Comparison of ENCODE assay signal across 1 cellular context in the genomic region with DNA sequence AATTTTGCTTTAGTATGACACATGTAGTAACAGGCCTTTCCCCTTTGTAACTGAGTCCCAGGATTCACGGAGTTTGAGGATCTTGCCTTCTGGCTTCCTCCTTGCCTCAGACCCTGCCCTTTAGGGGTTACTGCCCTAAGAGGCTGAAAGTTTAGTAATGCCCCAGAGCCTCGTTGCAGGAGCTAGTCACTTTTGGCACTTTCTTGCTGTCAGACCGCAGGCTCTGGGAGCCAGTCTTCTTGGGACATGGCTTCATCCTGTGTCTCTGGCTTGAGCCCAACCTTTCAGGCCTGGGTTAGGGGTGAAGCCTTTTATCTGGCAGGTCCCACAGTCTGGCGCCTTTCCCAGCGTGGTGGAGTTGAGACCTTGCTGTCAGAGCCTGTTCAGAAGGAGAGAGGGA.
TF ChIP-seq lines count a peak whose summit lies in the region.

No MANE protein-coding gene starts in this region.

TF ChIP-seq in HepG2, 621 proteins besides CTCF, POLR2A, EP300 and RAD21 (continued from another document):
- TF ChIP-seq, protein P1, sequence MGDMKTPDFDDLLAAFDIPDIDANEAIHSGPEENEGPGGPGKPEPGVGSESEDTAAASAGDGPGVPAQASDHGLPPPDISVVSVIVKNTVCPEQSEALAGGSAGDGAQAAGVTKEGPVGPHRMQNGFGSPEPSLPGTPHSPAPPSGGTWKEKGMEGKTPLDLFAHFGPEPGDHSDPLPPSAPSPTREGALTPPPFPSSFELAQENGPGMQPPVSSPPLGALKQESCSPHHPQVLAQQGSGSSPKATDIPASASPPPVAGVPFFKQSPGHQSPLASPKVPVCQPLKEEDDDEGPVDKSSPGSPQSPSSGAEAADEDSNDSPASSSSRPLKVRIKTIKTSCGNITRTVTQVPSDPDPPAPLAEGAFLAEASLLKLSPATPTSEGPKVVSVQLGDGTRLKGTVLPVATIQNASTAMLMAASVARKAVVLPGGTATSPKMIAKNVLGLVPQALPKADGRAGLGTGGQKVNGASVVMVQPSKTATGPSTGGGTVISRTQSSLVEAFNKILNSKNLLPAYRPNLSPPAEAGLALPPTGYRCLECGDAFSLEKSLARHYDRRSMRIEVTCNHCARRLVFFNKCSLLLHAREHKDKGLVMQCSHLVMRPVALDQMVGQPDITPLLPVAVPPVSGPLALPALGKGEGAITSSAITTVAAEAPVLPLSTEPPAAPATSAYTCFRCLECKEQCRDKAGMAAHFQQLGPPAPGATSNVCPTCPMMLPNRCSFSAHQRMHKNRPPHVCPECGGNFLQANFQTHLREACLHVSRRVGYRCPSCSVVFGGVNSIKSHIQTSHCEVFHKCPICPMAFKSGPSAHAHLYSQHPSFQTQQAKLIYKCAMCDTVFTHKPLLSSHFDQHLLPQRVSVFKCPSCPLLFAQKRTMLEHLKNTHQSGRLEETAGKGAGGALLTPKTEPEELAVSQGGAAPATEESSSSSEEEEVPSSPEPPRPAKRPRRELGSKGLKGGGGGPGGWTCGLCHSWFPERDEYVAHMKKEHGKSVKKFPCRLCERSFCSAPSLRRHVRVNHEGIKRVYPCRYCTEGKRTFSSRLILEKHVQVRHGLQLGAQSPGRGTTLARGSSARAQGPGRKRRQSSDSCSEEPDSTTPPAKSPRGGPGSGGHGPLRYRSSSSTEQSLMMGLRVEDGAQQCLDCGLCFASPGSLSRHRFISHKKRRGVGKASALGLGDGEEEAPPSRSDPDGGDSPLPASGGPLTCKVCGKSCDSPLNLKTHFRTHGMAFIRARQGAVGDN (CRISPR knock-in tag; IDR thresholded peaks at IDR 0.05): no peak
- TF ChIP-seq ZNF589 (CRISPR knock-in tag; conservative IDR thresholded peaks at IDR 0.05) (no peak), ZBTB20 (CRISPR knock-in tag; IDR thresholded peaks at IDR 0.05; ENCODE audit: borderline replicate concordance, low read depth) (no peak), ZBTB1 (CRISPR knock-in tag; IDR thresholded peaks at IDR 0.05; ENCODE audit: borderline replicate concordance) (no peak), ZNF333 (CRISPR knock-in tag; IDR thresholded peaks at IDR 0.05; ENCODE audit: borderline replicate concordance) (no peak), ZNF207 (IDR thresholded peaks at IDR 0.05; ENCODE audit: borderline replicate concordance) (no peak), REPIN1 (CRISPR knock-in tag; IDR thresholded peaks at IDR 0.05; ENCODE audit: borderline replicate concordance, low read depth) (no peak)
- TF ChIP-seq, protein P2, sequence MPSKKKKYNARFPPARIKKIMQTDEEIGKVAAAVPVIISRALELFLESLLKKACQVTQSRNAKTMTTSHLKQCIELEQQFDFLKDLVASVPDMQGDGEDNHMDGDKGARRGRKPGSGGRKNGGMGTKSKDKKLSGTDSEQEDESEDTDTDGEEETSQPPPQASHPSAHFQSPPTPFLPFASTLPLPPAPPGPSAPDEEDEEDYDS (CRISPR knock-in tag; IDR thresholded peaks at IDR 0.05): no peak
- TF ChIP-seq, protein P3, sequence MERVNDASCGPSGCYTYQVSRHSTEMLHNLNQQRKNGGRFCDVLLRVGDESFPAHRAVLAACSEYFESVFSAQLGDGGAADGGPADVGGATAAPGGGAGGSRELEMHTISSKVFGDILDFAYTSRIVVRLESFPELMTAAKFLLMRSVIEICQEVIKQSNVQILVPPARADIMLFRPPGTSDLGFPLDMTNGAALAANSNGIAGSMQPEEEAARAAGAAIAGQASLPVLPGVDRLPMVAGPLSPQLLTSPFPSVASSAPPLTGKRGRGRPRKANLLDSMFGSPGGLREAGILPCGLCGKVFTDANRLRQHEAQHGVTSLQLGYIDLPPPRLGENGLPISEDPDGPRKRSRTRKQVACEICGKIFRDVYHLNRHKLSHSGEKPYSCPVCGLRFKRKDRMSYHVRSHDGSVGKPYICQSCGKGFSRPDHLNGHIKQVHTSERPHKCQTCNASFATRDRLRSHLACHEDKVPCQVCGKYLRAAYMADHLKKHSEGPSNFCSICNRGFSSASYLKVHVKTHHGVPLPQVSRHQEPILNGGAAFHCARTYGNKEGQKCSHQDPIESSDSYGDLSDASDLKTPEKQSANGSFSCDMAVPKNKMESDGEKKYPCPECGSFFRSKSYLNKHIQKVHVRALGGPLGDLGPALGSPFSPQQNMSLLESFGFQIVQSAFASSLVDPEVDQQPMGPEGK (CRISPR knock-in tag; IDR thresholded peaks at IDR 0.05): no peak
